Comparison of ENCODE assay signal across 1 cellular context in genomic region chr9:2967779-2968178, GRCh38.
TF ChIP-seq lines count a peak whose summit lies in the region.

No MANE protein-coding gene starts in this region.

TF ChIP-seq in H1, 55 proteins besides CTCF, POLR2A, EP300 and RAD21:
- TF ChIP-seq SIN3A (conservative IDR thresholded peaks at IDR 0.05 in 1 of 2, IDR thresholded peaks at IDR 0.05 in 1 of 2; ENCODE audit: low read depth in 1 of 2, low read length in 2 of 2), result no peak
- TF ChIP-seq ZNF274 (IDR thresholded peaks at IDR 0.05; ENCODE audit: borderline replicate concordance, extremely low read depth, low read length), result no peak
- TF ChIP-seq CBX8 (IDR thresholded peaks at IDR 0.05; ENCODE audit: borderline replicate concordance, low read depth, low read length), result no peak
- TF ChIP-seq CBX5 (IDR thresholded peaks at IDR 0.05; ENCODE audit: low read depth, low read length), result no peak
- no peak for TF ChIP-seq YY1 (IDR thresholded peaks at IDR 0.05; ENCODE audit: low read depth, low read length)
- no peak for TF ChIP-seq ATF3 (IDR thresholded peaks at IDR 0.05; ENCODE audit: insufficient read depth, low read depth, low read length)
- no peak for TF ChIP-seq TCF12 (IDR thresholded peaks at IDR 0.05; ENCODE audit: low read depth, low read length)
- no peak for TF ChIP-seq EZH2 (IDR thresholded peaks at IDR 0.05; ENCODE audit: low read depth, low read length, severe bottlenecking)
- TF ChIP-seq GTF2F1 (IDR thresholded peaks at IDR 0.05; ENCODE audit: borderline replicate concordance, low read depth, low read length), result no peak
- no peak for TF ChIP-seq CHD2 (IDR thresholded peaks at IDR 0.05; ENCODE audit: low read length)
- no peak for TF ChIP-seq TAF7 (optimal IDR thresholded peaks at IDR 0.05; ENCODE audit: borderline replicate concordance, low read depth, low read length)
- no peak for TF ChIP-seq CHD7 (IDR thresholded peaks at IDR 0.05; ENCODE audit: insufficient replicate concordance, low read length)
- no peak for TF ChIP-seq EGR1 (IDR thresholded peaks at IDR 0.05; ENCODE audit: borderline replicate concordance, low read depth, low read length)
- TF ChIP-seq TBP (IDR thresholded peaks at IDR 0.05; ENCODE audit: low read depth, low read length), result no peak
- TF ChIP-seq RFX5 (IDR thresholded peaks at IDR 0.05; ENCODE audit: borderline replicate concordance, low read depth, low read length), result no peak
- no peak for TF ChIP-seq SAP30 (IDR thresholded peaks at IDR 0.05; ENCODE audit: insufficient read depth, insufficient replicate concordance, low read length)
- TF ChIP-seq PHF8 (conservative IDR thresholded peaks at IDR 0.05; ENCODE audit: low read depth, low read length), result no peak
- no peak for TF ChIP-seq GABPA (IDR thresholded peaks at IDR 0.05; ENCODE audit: borderline replicate concordance, insufficient read depth, low read length)
- no peak for TF ChIP-seq POU5F1 (IDR thresholded peaks at IDR 0.05; ENCODE audit: low read depth, low read length)
- TF ChIP-seq RBBP5 (IDR thresholded peaks at IDR 0.05; ENCODE audit: borderline replicate concordance, low read depth, low read length), result no peak
